Comparison of ENCODE assay signal across 1 cellular context in genomic region chr14:95620659-95621059, GRCh38.
TF ChIP-seq lines count a peak whose summit lies in the region.

No MANE protein-coding gene starts in this region.

TF ChIP-seq in K562, 482 proteins besides CTCF, POLR2A, EP300 and RAD21 (continued from another document and continues in another):
- no peak for TF ChIP-seq ZNF280A (IDR thresholded peaks at IDR 0.05; ENCODE audit: low read depth, partially characterized antibody)
- peak; percentile 27 to 38; a peak in 2 of 4 replicates for TF ChIP-seq MAZ (CRISPR knock-in tag; conservative IDR thresholded peaks at IDR 0.05 in 1 of 2, IDR thresholded peaks at IDR 0.05 in 1 of 2)
- TF ChIP-seq SNRNP70 (optimal IDR thresholded peaks at IDR 0.05; ENCODE audit: low read depth, low read length), result no peak
- TF ChIP-seq ETS2 (tag; IDR thresholded peaks at IDR 0.05; ENCODE audit: borderline replicate concordance, poor library complexity, severe bottlenecking), result no peak
- no peak for TF ChIP-seq C11orf30 (IDR thresholded peaks at IDR 0.05; ENCODE audit: low read depth)
- TF ChIP-seq ZNF586 (CRISPR knock-in tag; conservative IDR thresholded peaks at IDR 0.05), result no peak
- no peak for TF ChIP-seq KAT2B (IDR thresholded peaks at IDR 0.05; ENCODE audit: low read depth, low read length)
- no peak for TF ChIP-seq HMGXB4 (CRISPR knock-in tag; IDR thresholded peaks at IDR 0.05)
- no peak for TF ChIP-seq SNIP1 (IDR thresholded peaks at IDR 0.05; ENCODE audit: low read depth)
- TF ChIP-seq, protein P1, sequence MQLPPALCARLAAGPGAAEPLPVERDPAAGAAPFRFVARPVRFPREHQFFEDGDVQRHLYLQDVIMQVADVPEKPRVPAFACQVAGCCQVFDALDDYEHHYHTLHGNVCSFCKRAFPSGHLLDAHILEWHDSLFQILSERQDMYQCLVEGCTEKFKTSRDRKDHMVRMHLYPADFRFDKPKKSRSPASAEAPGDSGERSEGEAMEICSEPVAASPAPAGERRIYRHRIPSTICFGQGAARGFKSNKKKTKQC (CRISPR knock-in tag; IDR thresholded peaks at IDR 0.05), result no peak
- TF ChIP-seq ELF4 (CRISPR knock-in tag; IDR thresholded peaks at IDR 0.05), result no peak
- no peak for TF ChIP-seq KAT7 (CRISPR knock-in tag; IDR thresholded peaks at IDR 0.05; ENCODE audit: borderline replicate concordance)
- TF ChIP-seq, protein P2, sequence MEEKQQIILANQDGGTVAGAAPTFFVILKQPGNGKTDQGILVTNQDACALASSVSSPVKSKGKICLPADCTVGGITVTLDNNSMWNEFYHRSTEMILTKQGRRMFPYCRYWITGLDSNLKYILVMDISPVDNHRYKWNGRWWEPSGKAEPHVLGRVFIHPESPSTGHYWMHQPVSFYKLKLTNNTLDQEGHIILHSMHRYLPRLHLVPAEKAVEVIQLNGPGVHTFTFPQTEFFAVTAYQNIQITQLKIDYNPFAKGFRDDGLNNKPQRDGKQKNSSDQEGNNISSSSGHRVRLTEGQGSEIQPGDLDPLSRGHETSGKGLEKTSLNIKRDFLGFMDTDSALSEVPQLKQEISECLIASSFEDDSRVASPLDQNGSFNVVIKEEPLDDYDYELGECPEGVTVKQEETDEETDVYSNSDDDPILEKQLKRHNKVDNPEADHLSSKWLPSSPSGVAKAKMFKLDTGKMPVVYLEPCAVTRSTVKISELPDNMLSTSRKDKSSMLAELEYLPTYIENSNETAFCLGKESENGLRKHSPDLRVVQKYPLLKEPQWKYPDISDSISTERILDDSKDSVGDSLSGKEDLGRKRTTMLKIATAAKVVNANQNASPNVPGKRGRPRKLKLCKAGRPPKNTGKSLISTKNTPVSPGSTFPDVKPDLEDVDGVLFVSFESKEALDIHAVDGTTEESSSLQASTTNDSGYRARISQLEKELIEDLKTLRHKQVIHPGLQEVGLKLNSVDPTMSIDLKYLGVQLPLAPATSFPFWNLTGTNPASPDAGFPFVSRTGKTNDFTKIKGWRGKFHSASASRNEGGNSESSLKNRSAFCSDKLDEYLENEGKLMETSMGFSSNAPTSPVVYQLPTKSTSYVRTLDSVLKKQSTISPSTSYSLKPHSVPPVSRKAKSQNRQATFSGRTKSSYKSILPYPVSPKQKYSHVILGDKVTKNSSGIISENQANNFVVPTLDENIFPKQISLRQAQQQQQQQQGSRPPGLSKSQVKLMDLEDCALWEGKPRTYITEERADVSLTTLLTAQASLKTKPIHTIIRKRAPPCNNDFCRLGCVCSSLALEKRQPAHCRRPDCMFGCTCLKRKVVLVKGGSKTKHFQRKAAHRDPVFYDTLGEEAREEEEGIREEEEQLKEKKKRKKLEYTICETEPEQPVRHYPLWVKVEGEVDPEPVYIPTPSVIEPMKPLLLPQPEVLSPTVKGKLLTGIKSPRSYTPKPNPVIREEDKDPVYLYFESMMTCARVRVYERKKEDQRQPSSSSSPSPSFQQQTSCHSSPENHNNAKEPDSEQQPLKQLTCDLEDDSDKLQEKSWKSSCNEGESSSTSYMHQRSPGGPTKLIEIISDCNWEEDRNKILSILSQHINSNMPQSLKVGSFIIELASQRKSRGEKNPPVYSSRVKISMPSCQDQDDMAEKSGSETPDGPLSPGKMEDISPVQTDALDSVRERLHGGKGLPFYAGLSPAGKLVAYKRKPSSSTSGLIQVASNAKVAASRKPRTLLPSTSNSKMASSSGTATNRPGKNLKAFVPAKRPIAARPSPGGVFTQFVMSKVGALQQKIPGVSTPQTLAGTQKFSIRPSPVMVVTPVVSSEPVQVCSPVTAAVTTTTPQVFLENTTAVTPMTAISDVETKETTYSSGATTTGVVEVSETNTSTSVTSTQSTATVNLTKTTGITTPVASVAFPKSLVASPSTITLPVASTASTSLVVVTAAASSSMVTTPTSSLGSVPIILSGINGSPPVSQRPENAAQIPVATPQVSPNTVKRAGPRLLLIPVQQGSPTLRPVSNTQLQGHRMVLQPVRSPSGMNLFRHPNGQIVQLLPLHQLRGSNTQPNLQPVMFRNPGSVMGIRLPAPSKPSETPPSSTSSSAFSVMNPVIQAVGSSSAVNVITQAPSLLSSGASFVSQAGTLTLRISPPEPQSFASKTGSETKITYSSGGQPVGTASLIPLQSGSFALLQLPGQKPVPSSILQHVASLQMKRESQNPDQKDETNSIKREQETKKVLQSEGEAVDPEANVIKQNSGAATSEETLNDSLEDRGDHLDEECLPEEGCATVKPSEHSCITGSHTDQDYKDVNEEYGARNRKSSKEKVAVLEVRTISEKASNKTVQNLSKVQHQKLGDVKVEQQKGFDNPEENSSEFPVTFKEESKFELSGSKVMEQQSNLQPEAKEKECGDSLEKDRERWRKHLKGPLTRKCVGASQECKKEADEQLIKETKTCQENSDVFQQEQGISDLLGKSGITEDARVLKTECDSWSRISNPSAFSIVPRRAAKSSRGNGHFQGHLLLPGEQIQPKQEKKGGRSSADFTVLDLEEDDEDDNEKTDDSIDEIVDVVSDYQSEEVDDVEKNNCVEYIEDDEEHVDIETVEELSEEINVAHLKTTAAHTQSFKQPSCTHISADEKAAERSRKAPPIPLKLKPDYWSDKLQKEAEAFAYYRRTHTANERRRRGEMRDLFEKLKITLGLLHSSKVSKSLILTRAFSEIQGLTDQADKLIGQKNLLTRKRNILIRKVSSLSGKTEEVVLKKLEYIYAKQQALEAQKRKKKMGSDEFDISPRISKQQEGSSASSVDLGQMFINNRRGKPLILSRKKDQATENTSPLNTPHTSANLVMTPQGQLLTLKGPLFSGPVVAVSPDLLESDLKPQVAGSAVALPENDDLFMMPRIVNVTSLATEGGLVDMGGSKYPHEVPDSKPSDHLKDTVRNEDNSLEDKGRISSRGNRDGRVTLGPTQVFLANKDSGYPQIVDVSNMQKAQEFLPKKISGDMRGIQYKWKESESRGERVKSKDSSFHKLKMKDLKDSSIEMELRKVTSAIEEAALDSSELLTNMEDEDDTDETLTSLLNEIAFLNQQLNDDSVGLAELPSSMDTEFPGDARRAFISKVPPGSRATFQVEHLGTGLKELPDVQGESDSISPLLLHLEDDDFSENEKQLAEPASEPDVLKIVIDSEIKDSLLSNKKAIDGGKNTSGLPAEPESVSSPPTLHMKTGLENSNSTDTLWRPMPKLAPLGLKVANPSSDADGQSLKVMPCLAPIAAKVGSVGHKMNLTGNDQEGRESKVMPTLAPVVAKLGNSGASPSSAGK (IDR thresholded peaks at IDR 0.05), result peak; percentile 69
- TF ChIP-seq ZNF124 (CRISPR knock-in tag; IDR thresholded peaks at IDR 0.05), result no peak
- TF ChIP-seq ZNF311 (CRISPR knock-in tag; IDR thresholded peaks at IDR 0.05), result peak; percentile 76
- TF ChIP-seq, protein P3, sequence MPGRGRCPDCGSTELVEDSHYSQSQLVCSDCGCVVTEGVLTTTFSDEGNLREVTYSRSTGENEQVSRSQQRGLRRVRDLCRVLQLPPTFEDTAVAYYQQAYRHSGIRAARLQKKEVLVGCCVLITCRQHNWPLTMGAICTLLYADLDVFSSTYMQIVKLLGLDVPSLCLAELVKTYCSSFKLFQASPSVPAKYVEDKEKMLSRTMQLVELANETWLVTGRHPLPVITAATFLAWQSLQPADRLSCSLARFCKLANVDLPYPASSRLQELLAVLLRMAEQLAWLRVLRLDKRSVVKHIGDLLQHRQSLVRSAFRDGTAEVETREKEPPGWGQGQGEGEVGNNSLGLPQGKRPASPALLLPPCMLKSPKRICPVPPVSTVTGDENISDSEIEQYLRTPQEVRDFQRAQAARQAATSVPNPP (IDR thresholded peaks at IDR 0.05; ENCODE audit: borderline replicate concordance, insufficient read depth, insufficient read length), result no peak
- TF ChIP-seq ETV5 (CRISPR knock-in tag; IDR thresholded peaks at IDR 0.05; ENCODE audit: low read depth), result no peak
- no peak for TF ChIP-seq SRSF9 (IDR thresholded peaks at IDR 0.05; ENCODE audit: borderline replicate concordance, low read depth, low read length)
- TF ChIP-seq, protein P4, sequence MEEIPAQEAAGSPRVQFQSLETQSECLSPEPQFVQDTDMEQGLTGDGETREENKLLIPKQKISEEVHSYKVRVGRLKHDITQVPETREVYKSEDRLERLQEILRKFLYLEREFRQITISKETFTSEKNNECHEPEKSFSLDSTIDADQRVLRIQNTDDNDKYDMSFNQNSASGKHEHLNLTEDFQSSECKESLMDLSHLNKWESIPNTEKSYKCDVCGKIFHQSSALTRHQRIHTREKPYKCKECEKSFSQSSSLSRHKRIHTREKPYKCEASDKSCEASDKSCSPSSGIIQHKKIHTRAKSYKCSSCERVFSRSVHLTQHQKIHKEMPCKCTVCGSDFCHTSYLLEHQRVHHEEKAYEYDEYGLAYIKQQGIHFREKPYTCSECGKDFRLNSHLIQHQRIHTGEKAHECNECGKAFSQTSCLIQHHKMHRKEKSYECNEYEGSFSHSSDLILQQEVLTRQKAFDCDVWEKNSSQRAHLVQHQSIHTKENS (CRISPR knock-in tag; IDR thresholded peaks at IDR 0.05), result no peak
- TF ChIP-seq DLX4 (CRISPR knock-in tag; IDR thresholded peaks at IDR 0.05), result no peak
- TF ChIP-seq FOSL1 (tag; conservative IDR thresholded peaks at IDR 0.05), result 0 out of 2 replicates have a peak, but pooled peaks have one; percentile 31
- 0 out of 4 replicates have a peak, but pooled peaks of 1 of the 2 experiments have one; percentile 46 for TF ChIP-seq TEAD1 (CRISPR knock-in tag; IDR thresholded peaks at IDR 0.05)
- TF ChIP-seq PRPF4 (IDR thresholded peaks at IDR 0.05; ENCODE audit: insufficient read depth, low read depth, low read length, poor library complexity, severe bottlenecking), result no peak
- no peak for TF ChIP-seq FOXM1 (IDR thresholded peaks at IDR 0.05; ENCODE audit: low read depth)
- TF ChIP-seq FOXM1 (CRISPR knock-in tag; IDR thresholded peaks at IDR 0.05; ENCODE audit: low read depth), result no peak
- TF ChIP-seq ZNF224 (CRISPR knock-in tag; IDR thresholded peaks at IDR 0.05), result no peak
- no peak for TF ChIP-seq ATF1 (CRISPR knock-in tag; IDR thresholded peaks at IDR 0.05)
- peak; percentile 88 for TF ChIP-seq ATF1 (tag; IDR thresholded peaks at IDR 0.05)
- no peak for TF ChIP-seq DPF2 (IDR thresholded peaks at IDR 0.05)
- TF ChIP-seq MAFG (tag; conservative IDR thresholded peaks at IDR 0.05), result no peak
- TF ChIP-seq ZNF445 (CRISPR knock-in tag; IDR thresholded peaks at IDR 0.05; ENCODE audit: low read depth), result peak; percentile 72; the same call in 1 of the 2 replicates
- TF ChIP-seq ZBTB1 (CRISPR knock-in tag; IDR thresholded peaks at IDR 0.05; ENCODE audit: borderline replicate concordance, low read depth), result no peak
- TF ChIP-seq ZKSCAN8 (CRISPR knock-in tag; IDR thresholded peaks at IDR 0.05), result no peak
- TF ChIP-seq ZNF263 (CRISPR knock-in tag; IDR thresholded peaks at IDR 0.05; ENCODE audit: borderline replicate concordance), result no peak
- no peak for TF ChIP-seq IRF1 (CRISPR knock-in tag; IDR thresholded peaks at IDR 0.05; ENCODE audit: borderline replicate concordance)
- TF ChIP-seq ZNF696 (CRISPR knock-in tag; conservative IDR thresholded peaks at IDR 0.05), result no peak
- 0 out of 2 replicates have a peak, but pooled peaks have one; percentile 6 for TF ChIP-seq NFIC (IDR thresholded peaks at IDR 0.05)
- TF ChIP-seq DIDO1 (tag; IDR thresholded peaks at IDR 0.05; ENCODE audit: low read depth), result peak; percentile 95
- TF ChIP-seq XRCC4 (IDR thresholded peaks at IDR 0.05; ENCODE audit: extremely low read depth, insufficient read depth, insufficient read length), result no peak
- TF ChIP-seq PTBP1 (IDR thresholded peaks at IDR 0.05; ENCODE audit: low read depth, low read length), result no peak
